Comparison of ENCODE assay signal across 1 cellular context in genomic region chr17:51060396-51060795, GRCh38.
TF ChIP-seq lines count a peak whose summit lies in the region.

No MANE protein-coding gene starts in this region.

TF ChIP-seq in SK-N-SH treated with all-trans-retinoic acid at 6 μM for 48 hours, 23 proteins besides CTCF, POLR2A, EP300 and RAD21 (continued from another document):
- no peak for TF ChIP-seq POU6F1 (CRISPR knock-in tag; IDR thresholded peaks at IDR 0.05; ENCODE audit: borderline replicate concordance, low read depth)
- no peak for TF ChIP-seq CSDC2 (CRISPR knock-in tag; IDR thresholded peaks at IDR 0.05)
- no peak for TF ChIP-seq ZFP30 (CRISPR knock-in tag; IDR thresholded peaks at IDR 0.05)
- TF ChIP-seq SNAI2 (CRISPR knock-in tag; IDR thresholded peaks at IDR 0.05): no peak
- TF ChIP-seq PPARA (CRISPR knock-in tag; IDR thresholded peaks at IDR 0.05; ENCODE audit: borderline replicate concordance): no peak
- no peak for TF ChIP-seq ZNF565 (CRISPR knock-in tag; conservative IDR thresholded peaks at IDR 0.05; ENCODE audit: low read depth)
- no peak for TF ChIP-seq TCF4 (CRISPR knock-in tag; IDR thresholded peaks at IDR 0.05; ENCODE audit: borderline replicate concordance)
- no peak for TF ChIP-seq ZNF8 (CRISPR knock-in tag; IDR thresholded peaks at IDR 0.05)
